7 cellular contexts compared by ENCODE assay signal in genomic region chrX:74534569-74535038, GRCh38.
A peak's percentile ranks its signal among the peaks of the same experiment; 100 is the strongest.
DNase-seq lines count a peak whose midpoint lies in the region; ATAC-seq, FAIRE-seq and TF ChIP-seq lines count a peak whose summit lies in the region.

No MANE protein-coding gene starts in this region.

- H3K4me1 ChIP-seq in kidney (ENCODE audit: control insufficient read depth in 1 of 2, insufficient read depth in 1 of 2, low read depth in 1 of 2, low read length in 2 of 2): peaks cover 0 to 2% of the 10 kb centered on the region in 2 donors

- H3K27ac ChIP-seq in kidney (ENCODE audit: low read depth in 2 of 2, low read length in 2 of 2) (no peak overlapping the region), WERI-Rb-1 (no peak overlapping the region)

- no peaks in the 10 kb centered on the region for H3K9me3 ChIP-seq in kidney (ENCODE audit: control insufficient read depth in 1 of 2, low read length in 2 of 2)
- H3K9me3 ChIP-seq in WERI-Rb-1 (ENCODE audit: severe bottlenecking): no peaks in the 10 kb centered on the region

- H3K4me3 ChIP-seq in kidney (ENCODE audit: low read length in 2 of 2) (no peak overlapping the region), WERI-Rb-1 (ENCODE audit: low read depth, low read length) (no peak overlapping the region)

- no peak for TF ChIP-seq CTCF in kidney (IDR thresholded peaks at IDR 0.05; ENCODE audit: borderline replicate concordance, extremely low read depth, insufficient read depth)
- no peak for TF ChIP-seq CTCF in WERI-Rb-1 (IDR thresholded peaks at IDR 0.05; ENCODE audit: low read depth, low read length)

- no peak overlapping the region for H3K9ac ChIP-seq in kidney (ENCODE audit: low read length in 2 of 2)

- H3K4me3 Mint-ChIP-seq in activated T-helper 1 cell treated with anti-CD3 and anti-CD28 coated beads, Interleukin-12 subunit alpha, Interleukin-12 subunit beta, Interleukin-2, Interleukin-4 antibody, amounts not matched to agents 30 ng/mL and 10 ng/mL and 1 ng/mL, durations not matched to agents 14 hours and 24 hours and 36 hours: no peak overlapping the region

- ATAC-seq in GM18517 (IDR thresholded peaks at IDR 0.05; ENCODE audit: unreplicated experiment): peak; percentile 34
- ATAC-seq in HG02763 (IDR thresholded peaks at IDR 0.05; ENCODE audit: unreplicated experiment): peak; percentile 39

- no peak for FAIRE-seq in kidney (lab: Jason Lieb, UNC)

- intact Hi-C loops in activated T-helper 1 cell treated with anti-CD3 and anti-CD28 coated beads, Interleukin-12 subunit alpha, Interleukin-12 subunit beta, Interleukin-2, Interleukin-4 antibody, amounts not matched to agents 30 ng/mL and 10 ng/mL and 1 ng/mL, durations not matched to agents 14 hours and 24 hours and 36 hours (cut with micrococcal nuclease): loop anchor here (1.0 to 10.0 kb wide), 4 partner anchors 16 to 242 kb away; partner anchors contain the start of gene RLIM
- intact Hi-C loops in kidney (cut with DNase I): no loop called here

- H3K36me3 ChIP-seq in kidney (ENCODE audit: control insufficient read depth in 1 of 2, insufficient read depth in 2 of 2, low read length in 2 of 2) (no peaks in the 10 kb centered on the region), WERI-Rb-1 (no peaks in the 10 kb centered on the region)

- H3K27ac Mint-ChIP-seq in activated T-helper 1 cell treated with anti-CD3 and anti-CD28 coated beads, Interleukin-12 subunit alpha, Interleukin-12 subunit beta, Interleukin-2, Interleukin-4 antibody, amounts not matched to agents 30 ng/mL and 10 ng/mL and 1 ng/mL, durations not matched to agents 14 hours and 24 hours and 36 hours: peak overlapping the region; percentile 68

- no peaks in the 10 kb centered on the region for H3K27me3 Mint-ChIP-seq in activated T-helper 1 cell treated with anti-CD3 and anti-CD28 coated beads, Interleukin-12 subunit alpha, Interleukin-12 subunit beta, Interleukin-2, Interleukin-4 antibody, amounts not matched to agents 30 ng/mL and 10 ng/mL and 1 ng/mL, durations not matched to agents 14 hours and 24 hours and 36 hours (ENCODE audit: insufficient read depth)

- peaks cover 30% of the 10 kb centered on the region for H3K4me1 Mint-ChIP-seq in activated T-helper 1 cell treated with anti-CD3 and anti-CD28 coated beads, Interleukin-12 subunit alpha, Interleukin-12 subunit beta, Interleukin-2, Interleukin-4 antibody, amounts not matched to agents 30 ng/mL and 10 ng/mL and 1 ng/mL, durations not matched to agents 14 hours and 24 hours and 36 hours (ENCODE audit: low read depth)

- no peaks in the 10 kb centered on the region for H3K9me3 Mint-ChIP-seq in activated T-helper 1 cell treated with anti-CD3 and anti-CD28 coated beads, Interleukin-12 subunit alpha, Interleukin-12 subunit beta, Interleukin-2, Interleukin-4 antibody, amounts not matched to agents 30 ng/mL and 10 ng/mL and 1 ng/mL, durations not matched to agents 14 hours and 24 hours and 36 hours

- H3K27me3 ChIP-seq in WERI-Rb-1 (ENCODE audit: insufficient read depth, low read depth, severe bottlenecking): peaks cover 13% of the 10 kb centered on the region

- no peaks in the 10 kb centered on the region for H3K36me3 Mint-ChIP-seq in activated T-helper 1 cell treated with anti-CD3 and anti-CD28 coated beads, Interleukin-12 subunit alpha, Interleukin-12 subunit beta, Interleukin-2, Interleukin-4 antibody, amounts not matched to agents 30 ng/mL and 10 ng/mL and 1 ng/mL, durations not matched to agents 14 hours and 24 hours and 36 hours (ENCODE audit: low read depth)

- DNase-seq in activated T-helper 1 cell treated with anti-CD3 and anti-CD28 coated beads, Interleukin-12 subunit alpha, Interleukin-12 subunit beta, Interleukin-2, Interleukin-4 antibody, amounts not matched to agents 30 ng/mL and 10 ng/mL and 1 ng/mL, durations not matched to agents 14 hours and 24 hours and 36 hours (ENCODE audit: low spot score): no peak
- DNase-seq in renal cortical epithelial cell (ENCODE audit: low read depth) (peak; percentile 53), kidney (no peak), WERI-Rb-1 (no peak)
- no peak for DNase-seq in effector CD4-positive, alpha-beta T cell
